Comparison of ENCODE assay signal across 8 cellular contexts in genomic region chrX:32530802-32531403, GRCh38.
DNase-seq lines count a peak whose midpoint lies in the region; ATAC-seq, FAIRE-seq and TF ChIP-seq lines count a peak whose summit lies in the region.

No MANE protein-coding gene starts in this region.

- no peaks in the 10 kb centered on the region for H3K79me2 ChIP-seq in K562 (ENCODE audit: control insufficient read depth, insufficient read depth, low read length)

- in situ Hi-C loops in K562 (cut with MboI), result no loop called here

- BruUV-seq in Caco-2 (replicated peaks; lab: Mats Ljungman, UMichigan) (no TSS peak), K562 (replicated peaks; lab: Mats Ljungman, UMichigan) (no TSS peak)

- no peaks in the 10 kb centered on the region for H3K9me1 ChIP-seq in K562 (ENCODE audit: control insufficient read depth, insufficient read depth, low read length)

- no peaks in the 10 kb centered on the region for H3K27me3 Mint-ChIP-seq in Caco-2 (ENCODE audit: insufficient read depth, unreplicated experiment)

- no peak overlapping the region for H3K27ac ChIP-seq in K562 (ENCODE audit: extremely low read depth, low read depth, low read length)

- H3K4me1 ChIP-seq in Caco-2 (peaks cover 45% of the 10 kb centered on the region), K562 (replicated peaks in 1 of 2; ENCODE audit: control insufficient read depth in 2 of 2, insufficient read depth in 2 of 2, low read length in 2 of 2) (no peaks in the 10 kb centered on the region)

- WGBS in K562 (ENCODE audit: insufficient coverage, low coverage, missing lambda C conversion rate), result 0% methylated on average over 3 of the region's 3 CpGs

- TF ChIP-seq CTCF in Caco-2 (IDR thresholded peaks at IDR 0.05; ENCODE audit: insufficient read depth in 1 of 2, low read depth in 1 of 2, low read length in 1 of 2, severe bottlenecking in 1 of 2, unreplicated experiment in 1 of 2) (peak; percentile 40 to 50), K562 (IDR thresholded peaks at IDR 0.05 in 2 of 3, conservative IDR thresholded peaks at IDR 0.05 in 1 of 3; ENCODE audit: insufficient read depth in 2 of 3, low read depth in 1 of 3, low read length in 3 of 3) (peak in 1 of 3 experiments; percentile 37; a peak in 2 of 6 replicates)

- peaks cover 18% of the 10 kb centered on the region for H3K36me3 Mint-ChIP-seq in Caco-2 (ENCODE audit: insufficient read depth, unreplicated experiment)
- no peaks in the 10 kb centered on the region for H3K36me3 Mint-ChIP-seq in stimulated activated effector memory CD8-positive, alpha-beta T cell treated with anti-CD3 and anti-CD28 coated beads, Interleukin-12 subunit alpha, Interleukin-12 subunit beta, amount 100 ng/mL, for 72 hours

- no peak overlapping the region for H2AFZ ChIP-seq in K562 (ENCODE audit: low read depth, low read length)

- H3K4me1 Mint-ChIP-seq in Caco-2 (ENCODE audit: low read depth, unreplicated experiment), result peaks cover 14% of the 10 kb centered on the region
- H3K4me1 Mint-ChIP-seq in stimulated activated effector memory CD8-positive, alpha-beta T cell treated with anti-CD3 and anti-CD28 coated beads, Interleukin-12 subunit alpha, Interleukin-12 subunit beta, amount 100 ng/mL, for 72 hours, result no peaks in the 10 kb centered on the region

- no peak overlapping the region for H3K4me2 ChIP-seq in K562 (ENCODE audit: insufficient read depth, low read length)

- H3K9ac ChIP-seq in K562 (ENCODE audit: insufficient read depth in 1 of 2, low read depth in 2 of 2, low read length in 2 of 2), result no peak overlapping the region

- TF ChIP-seq RAD21 in K562 (CRISPR knock-in tag; conservative IDR thresholded peaks at IDR 0.05 in 1 of 2, IDR thresholded peaks at IDR 0.05 in 1 of 2), result peak; percentile 14 to 57; a peak in 2 of 4 replicates

- FAIRE-seq in K562 (lab: Jason Lieb, UNC), result no peak
- no peak for FAIRE-seq in H54 (lab: Jason Lieb, UNC)

- H3K36me3 ChIP-seq in Caco-2 (ENCODE audit: control insufficient read depth, insufficient read depth, low read length), result no peaks in the 10 kb centered on the region
- no peaks in the 10 kb centered on the region for H3K36me3 ChIP-seq in K562 (ENCODE audit: control insufficient read depth, insufficient read depth, low read length)

- H3K27me3 ChIP-seq in Caco-2 (replicated peaks; ENCODE audit: control insufficient read depth, insufficient read depth, low read length), result no peaks in the 10 kb centered on the region
- H3K27me3 ChIP-seq in K562 (ENCODE audit: control insufficient read depth in 2 of 2, insufficient read depth in 2 of 2, low read length in 2 of 2), result no peaks in the 10 kb centered on the region

- H3K4me3 ChIP-seq in Caco-2 (ENCODE audit: low read depth, low read length) (no peak overlapping the region), K562 (no peak overlapping the region)

- no peak overlapping the region for H3K4me3 Mint-ChIP-seq in Caco-2 (ENCODE audit: unreplicated experiment)
- no peak overlapping the region for H3K4me3 Mint-ChIP-seq in stimulated activated effector memory CD8-positive, alpha-beta T cell treated with anti-CD3 and anti-CD28 coated beads, Interleukin-12 subunit alpha, Interleukin-12 subunit beta, amount 100 ng/mL, for 72 hours

- no peak overlapping the region for H3K27ac Mint-ChIP-seq in Caco-2 (ENCODE audit: unreplicated experiment)
- H3K27ac Mint-ChIP-seq in stimulated activated effector memory CD8-positive, alpha-beta T cell treated with anti-CD3 and anti-CD28 coated beads, Interleukin-12 subunit alpha, Interleukin-12 subunit beta, amount 100 ng/mL, for 72 hours, result no peak overlapping the region

- H3K9me3 Mint-ChIP-seq in Caco-2 (ENCODE audit: unreplicated experiment), result no peaks in the 10 kb centered on the region
- no peaks in the 10 kb centered on the region for H3K9me3 Mint-ChIP-seq in stimulated activated effector memory CD8-positive, alpha-beta T cell treated with anti-CD3 and anti-CD28 coated beads, Interleukin-12 subunit alpha, Interleukin-12 subunit beta, amount 100 ng/mL, for 72 hours

- TF ChIP-seq EP300 in K562 (IDR thresholded peaks at IDR 0.05; ENCODE audit: low read length), result no peak

- peak; percentile 57 for ATAC-seq in GM19468 (IDR thresholded peaks at IDR 0.05; ENCODE audit: extremely low read depth, unreplicated experiment)
- no peak for ATAC-seq in K562
- ATAC-seq in stimulated activated effector memory CD8-positive, alpha-beta T cell treated with anti-CD3 and anti-CD28 coated beads, Interleukin-12 subunit alpha, Interleukin-12 subunit beta, amount 100 ng/mL, for 72 hours, result no peak
- no peak for ATAC-seq in GM21423 (IDR thresholded peaks at IDR 0.05; ENCODE audit: unreplicated experiment)

- no peaks in the 10 kb centered on the region for H4K20me1 ChIP-seq in K562 (replicated peaks; ENCODE audit: control insufficient read depth, insufficient read depth, low read length)

- DNase-seq in Caco-2 (peak in 1 of 2 experiments; percentile 46), NCI-H2081 treated with DMSO at 0.1 percent for 48 hours (lab: John Stamatoyannopoulos, UW) (peak; percentile 36), K562 (ENCODE audit: extremely low read depth in 1 of 4, low spot score in 3 of 4) (peak; percentile 5 to 49 (median 10)), left kidney (ENCODE audit: low read depth, low spot score) (peak; percentile 59), H54 (ENCODE audit: insufficient read length, low spot score) (no peak)
- DNase-seq in stimulated activated effector memory CD8-positive, alpha-beta T cell treated with anti-CD3 and anti-CD28 coated beads, Interleukin-12 subunit alpha, Interleukin-12 subunit beta, amount 100 ng/mL, for 72 hours (ENCODE audit: low spot score in 2 of 2), result no peak

- CTCF ChIA-PET in Caco-2 (lab: Charles Lee), result interaction anchor here (0.7 kb wide), 1 partner anchor 38 kb away, joined by 3 read pairs; no protein-coding TSS in a partner anchor
- CTCF ChIA-PET in K562 (lab: Yijun Ruan, JAX; ENCODE audit: low intra/inter-chr PET ratio), result no interaction called here

- no peak for TF ChIP-seq POLR2A in K562 (conservative IDR thresholded peaks at IDR 0.05)
- TF ChIP-seq POLR2A in H54 (IDR thresholded peaks at IDR 0.05; ENCODE audit: low read depth, low read length), result no peak

- H3K9me3 ChIP-seq in Caco-2 (no peaks in the 10 kb centered on the region), K562 (replicated peaks; ENCODE audit: control insufficient read depth, insufficient read depth, low read depth, low read length) (no peaks in the 10 kb centered on the region)

- POLR2A ChIA-PET in Caco-2 (lab: Charles Lee) (interaction anchor here (0.6 kb wide), 1 partner anchor 601 kb away, joined by 3 read pairs; no protein-coding TSS in a partner anchor), K562 (lab: Yijun Ruan, JAX) (no interaction called here)

- intact Hi-C loops in Caco-2 (cut with micrococcal nuclease; ENCODE audit: unreplicated experiment), result loop anchor here (1.0 to 10.0 kb wide), 4 partner anchors 114 to 806 kb away; no protein-coding TSS in a partner anchor
- intact Hi-C loops in K562 (cut with micrococcal nuclease), result no loop called here

TF ChIP-seq in K562, 482 proteins besides CTCF, POLR2A, EP300 and RAD21 (continues in another document):
- TF ChIP-seq, protein P1, sequence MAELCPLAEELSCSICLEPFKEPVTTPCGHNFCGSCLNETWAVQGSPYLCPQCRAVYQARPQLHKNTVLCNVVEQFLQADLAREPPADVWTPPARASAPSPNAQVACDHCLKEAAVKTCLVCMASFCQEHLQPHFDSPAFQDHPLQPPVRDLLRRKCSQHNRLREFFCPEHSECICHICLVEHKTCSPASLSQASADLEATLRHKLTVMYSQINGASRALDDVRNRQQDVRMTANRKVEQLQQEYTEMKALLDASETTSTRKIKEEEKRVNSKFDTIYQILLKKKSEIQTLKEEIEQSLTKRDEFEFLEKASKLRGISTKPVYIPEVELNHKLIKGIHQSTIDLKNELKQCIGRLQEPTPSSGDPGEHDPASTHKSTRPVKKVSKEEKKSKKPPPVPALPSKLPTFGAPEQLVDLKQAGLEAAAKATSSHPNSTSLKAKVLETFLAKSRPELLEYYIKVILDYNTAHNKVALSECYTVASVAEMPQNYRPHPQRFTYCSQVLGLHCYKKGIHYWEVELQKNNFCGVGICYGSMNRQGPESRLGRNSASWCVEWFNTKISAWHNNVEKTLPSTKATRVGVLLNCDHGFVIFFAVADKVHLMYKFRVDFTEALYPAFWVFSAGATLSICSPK (IDR thresholded peaks at IDR 0.05; ENCODE audit: borderline replicate concordance), result no peak
- TF ChIP-seq SMAD3 (CRISPR knock-in tag; conservative IDR thresholded peaks at IDR 0.05) (no peak), BRD9 (IDR thresholded peaks at IDR 0.05; ENCODE audit: low read depth, partially characterized antibody) (no peak), SAFB (IDR thresholded peaks at IDR 0.05; ENCODE audit: borderline replicate concordance, low read depth, low read length) (no peak), PPARD (CRISPR knock-in tag; IDR thresholded peaks at IDR 0.05) (no peak)

Comparison
In these comparisons a context has a peak if more than half of its experiments do, and no peak if none do; other contexts are left out.
1. DNase-seq: peak in NCI-H2081 treated with DMSO at 0.1 percent for 48 hours (single experiment), K562 (4 of 4) and left kidney (single experiment); none in stimulated activated effector memory CD8-positive, alpha-beta T cell treated with anti-CD3 and anti-CD28 coated beads, Interleukin-12 subunit alpha, Interleukin-12 subunit beta, amount 100 ng/mL, for 72 hours (0 of 2) and H54 (single experiment).